15 cellular contexts compared by ENCODE assay signal in genomic region chr3:71302604-71303003, GRCh38.
DNase-seq lines count a peak whose midpoint lies in the region; ATAC-seq, FAIRE-seq and TF ChIP-seq lines count a peak whose summit lies in the region.
"Had no signal": no experiment of that assay in that cellular context is flagged by ENCODE, and none has a peak within 500 bp of the region (broad histone marks: within the 10 kb centered on the region; RNA-seq: fewer than 3 reads in every experiment).

No MANE protein-coding gene starts in this region.

- peak overlapping the region; percentile 75 for H3K9ac ChIP-seq in Loucy (ENCODE audit: low read depth, low read length, poor library complexity, severe bottlenecking)
- H3K9ac ChIP-seq in GM12878 (ENCODE audit: control insufficient read depth, insufficient read depth, low read length): no peak overlapping the region
- H3K9ac ChIP-seq: BLaER1 treated with 17β-estradiol and CSF1 and Interleukin-3, amounts not matched to agents 10 nM and 100 nM had no signal

- H3K9me3 Mint-ChIP-seq in CD4-positive, alpha-beta memory T cell: no peaks in the 10 kb centered on the region
- H3K9me3 Mint-ChIP-seq in natural killer cell treated with Interleukin-12 subunit alpha and Interleukin-12 subunit beta and Interleukin-15 and Interleukin-18, amount 100 ng/mL, for 72 hours: no peaks in the 10 kb centered on the region

- CTCF ChIA-PET in CD4-positive, alpha-beta memory T cell (lab: Charles Lee; ENCODE audit: partially characterized antibody): interaction anchor here (0.6 to 1.4 kb wide), 2 partner anchors 26 to 752 kb away, joined by 3 read pairs; no protein-coding TSS in a partner anchor
- CTCF ChIA-PET in GM12878 (lab: Yijun Ruan, JAX): interaction anchor here (0.6 kb wide), 1 partner anchor 29 kb away, joined by 3 read pairs; no protein-coding TSS in a partner anchor

- no peaks in the 10 kb centered on the region for H3K9me3 ChIP-seq in CD4-positive, alpha-beta memory T cell (ENCODE audit: control insufficient read depth in 1 of 2, low read length in 2 of 2)
- H3K9me3 ChIP-seq in Loucy (ENCODE audit: insufficient read depth, low read depth, low read length) (no peaks in the 10 kb centered on the region), GM12878 (replicated peaks; ENCODE audit: control insufficient read depth, insufficient read depth, low read length) (no peaks in the 10 kb centered on the region)
- H3K9me3 ChIP-seq: BLaER1 treated with 17β-estradiol and CSF1 and Interleukin-3, amounts not matched to agents 10 nM and 100 nM; pancreas had no signal

- H3F3A ChIP-seq in Loucy (ENCODE audit: low read depth): no peaks in the 10 kb centered on the region

- H3K4me3 Mint-ChIP-seq in CD4-positive, alpha-beta memory T cell: peak overlapping the region in 7 of 8 donors; percentile 62 to 90 (median 69)
- H3K4me3 Mint-ChIP-seq in natural killer cell treated with Interleukin-12 subunit alpha and Interleukin-12 subunit beta and Interleukin-15 and Interleukin-18, amount 100 ng/mL, for 72 hours: peak overlapping the region; percentile 40

- no peaks in the 10 kb centered on the region for H3K36me3 ChIP-seq in CD4-positive, alpha-beta memory T cell (ENCODE audit: insufficient read depth, low read length)
- H3K36me3 ChIP-seq in Loucy (ENCODE audit: insufficient read depth, low read length) (no peaks in the 10 kb centered on the region), GM12878 (ENCODE audit: control insufficient read depth in 2 of 2, insufficient read depth in 2 of 2, low read length in 1 of 2) (no peaks in the 10 kb centered on the region)
- H3K36me3 ChIP-seq: BLaER1 treated with 17β-estradiol and CSF1 and Interleukin-3, amounts not matched to agents 10 nM and 100 nM; pancreas had no signal

- H3K4me1 ChIP-seq in CD4-positive, alpha-beta memory T cell (ENCODE audit: insufficient read depth, low read length): peaks cover 59% of the 10 kb centered on the region
- H3K4me1 ChIP-seq in Loucy (ENCODE audit: insufficient read depth, low read length, poor library complexity, severe bottlenecking): peaks cover 62% of the 10 kb centered on the region
- no peaks in the 10 kb centered on the region for H3K4me1 ChIP-seq in GM12878 (ENCODE audit: control insufficient read depth, insufficient read depth, low read length)
- H3K4me1 ChIP-seq: BLaER1 treated with 17β-estradiol and CSF1 and Interleukin-3, amounts not matched to agents 10 nM and 100 nM had no signal

- FAIRE-seq in GM12878 (lab: Jason Lieb, UNC): peak; percentile 41
- FAIRE-seq: endothelial cell of umbilical vein, islet of Langerhans, pancreas had no signal

- TF ChIP-seq EP300 in GM12878 (IDR thresholded peaks at IDR 0.05; ENCODE audit: borderline replicate concordance in 1 of 2, control insufficient read depth in 1 of 2, low read depth in 2 of 2, low read length in 2 of 2): no peak

- peaks cover 13 to 20% of the 10 kb centered on the region in 2 donors for H3K36me3 Mint-ChIP-seq in CD4-positive, alpha-beta memory T cell
- H3K36me3 Mint-ChIP-seq in natural killer cell treated with Interleukin-12 subunit alpha and Interleukin-12 subunit beta and Interleukin-15 and Interleukin-18, amount 100 ng/mL, for 72 hours: no peaks in the 10 kb centered on the region

- no peaks in the 10 kb centered on the region for H3K27me3 ChIP-seq in CD4-positive, alpha-beta memory T cell (ENCODE audit: insufficient read depth, low read length)
- H3K27me3 ChIP-seq in Loucy (ENCODE audit: insufficient read depth, low read length, poor library complexity, severe bottlenecking) (no peaks in the 10 kb centered on the region), GM12878 (replicated peaks in 1 of 2; ENCODE audit: control insufficient read depth in 2 of 2, insufficient read depth in 2 of 2, low read length in 1 of 2) (peaks cover 3 to 10% of the 10 kb centered on the region in 2 experiments; a peak in 3 of 4 replicates)
- H3K27me3 ChIP-seq: pancreas had no signal

- TF ChIP-seq POLR2A in GM12878 (IDR thresholded peaks at IDR 0.05; ENCODE audit: low read depth, low read length): no peak

- 64% methylated on average over 2 of the region's 2 CpGs for WGBS in GM12878 (ENCODE audit: insufficient coverage, insufficient replicate concordance, low lambda C conversion rate, missing lambda C conversion rate)

- H3K4me1 Mint-ChIP-seq in CD4-positive, alpha-beta memory T cell: peaks cover 44 to 79% (median 61%) of the 10 kb centered on the region in 4 donors
- peaks cover 33 to 58% of the 10 kb centered on the region in 2 donors for H3K4me1 Mint-ChIP-seq in natural killer cell treated with Interleukin-12 subunit alpha and Interleukin-12 subunit beta and Interleukin-15 and Interleukin-18, amount 100 ng/mL, for 72 hours (ENCODE audit: low read depth in 2 of 2)

- no peak for TF ChIP-seq CTCF in Loucy (conservative IDR thresholded peaks at IDR 0.05; ENCODE audit: low read length)
- no peak for TF ChIP-seq CTCF in GM12878 (IDR thresholded peaks at IDR 0.05 in 2 of 3, conservative IDR thresholded peaks at IDR 0.05 in 1 of 3; ENCODE audit: control insufficient read depth in 2 of 3, extremely low read depth in 1 of 3, insufficient read depth in 1 of 3, low read depth in 3 of 3, low read length in 3 of 3)

- intact Hi-C loops in CD4-positive, alpha-beta memory T cell (cut with micrococcal nuclease): loop anchor here (5.0 kb wide), 1 partner anchor 210 kb away; no protein-coding TSS in a partner anchor
- intact Hi-C loops in GM12878 (cut with micrococcal nuclease; ENCODE audit: unreplicated experiment): no loop called here
- intact Hi-C loops in head of caudate nucleus (cut with DNase I): loop anchor here (10.0 kb wide), 1 partner anchor 238 kb away; no protein-coding TSS in a partner anchor

- POLR2A ChIA-PET in CD4-positive, alpha-beta memory T cell (lab: Charles Lee; ENCODE audit: partially characterized antibody): interaction anchor here (0.7 kb wide), 1 partner anchor 10 kb away, joined by 3 read pairs; no protein-coding TSS in a partner anchor
- POLR2A ChIA-PET in GM12878 (lab: Charles Lee): no interaction called here

- H3K27ac ChIP-seq in CD4-positive, alpha-beta memory T cell (ENCODE audit: low read depth, low read length): no peak overlapping the region
- H3K27ac ChIP-seq in GM12878 (ENCODE audit: control insufficient read depth, insufficient read depth): no peak overlapping the region
- H3K27ac ChIP-seq: BLaER1 treated with 17β-estradiol and CSF1 and Interleukin-3, amounts not matched to agents 10 nM and 100 nM; pancreas had no signal

- SMC1A ChIA-PET in GM12878 (lab: Charles Lee; ENCODE audit: uncharacterized antibody, unreplicated experiment): no interaction called here

- no peaks in the 10 kb centered on the region for H3K27me3 Mint-ChIP-seq in CD4-positive, alpha-beta memory T cell
- H3K27me3 Mint-ChIP-seq in natural killer cell treated with Interleukin-12 subunit alpha and Interleukin-12 subunit beta and Interleukin-15 and Interleukin-18, amount 100 ng/mL, for 72 hours: no peaks in the 10 kb centered on the region

- no peak for DNase-seq in CD4-positive, alpha-beta memory T cell
- DNase-seq in GM12878 (ENCODE audit: low read depth, low spot score): no peak
- no peak for DNase-seq in natural killer cell treated with Interleukin-12 subunit alpha and Interleukin-12 subunit beta and Interleukin-15 and Interleukin-18, amount 100 ng/mL, for 72 hours (ENCODE audit: low spot score)
- DNase-seq in head of caudate nucleus: no peak
- DNase-seq: central memory CD4-positive, alpha-beta T cell; EL; HCEC 1CT; NCI-H774; pancreas had no signal

- BruUV-seq in GM12878 (replicated peaks; lab: Mats Ljungman, UMichigan): no TSS peak

- in situ Hi-C loops in GM12878 (cut with MboI): no loop called here

- no peaks in the 10 kb centered on the region for H3K9me2 ChIP-seq in Loucy (replicated peaks; ENCODE audit: low read depth, low read length)

- H3K27ac Mint-ChIP-seq in CD4-positive, alpha-beta memory T cell: peak overlapping the region in 6 of 7 donors; percentile 44 to 81 (median 76)
- H3K27ac Mint-ChIP-seq in natural killer cell treated with Interleukin-12 subunit alpha and Interleukin-12 subunit beta and Interleukin-15 and Interleukin-18, amount 100 ng/mL, for 72 hours: peak overlapping the region; percentile 22 to 85

- no peak overlapping the region for H3K4me3 ChIP-seq in CD4-positive, alpha-beta memory T cell (ENCODE audit: low read length in 2 of 2)
- H3K4me3 ChIP-seq in Loucy (ENCODE audit: low read length, poor library complexity, severe bottlenecking): peak overlapping the region; percentile 73
- H3K4me3 ChIP-seq in GM12878: no peak overlapping the region
- H3K4me3 ChIP-seq: BLaER1 treated with 17β-estradiol and CSF1 and Interleukin-3, amounts not matched to agents 10 nM and 100 nM; pancreas had no signal

- ATAC-seq in GM12878: no peak
- ATAC-seq in natural killer cell treated with Interleukin-12 subunit alpha and Interleukin-12 subunit beta and Interleukin-15 and Interleukin-18, amount 100 ng/mL, for 72 hours: no peak
- ATAC-seq in HG02798 (IDR thresholded peaks at IDR 0.05; ENCODE audit: poor library complexity, unreplicated experiment): no peak
- ATAC-seq in HG02973 (IDR thresholded peaks at IDR 0.05; ENCODE audit: unreplicated experiment): no peak
- ATAC-seq: pancreas had no signal

- H3K4me2 ChIP-seq in Loucy (ENCODE audit: low read depth, low read length, poor library complexity, severe bottlenecking) (peak overlapping the region; percentile 85), GM12878 (ENCODE audit: control insufficient read depth, insufficient read depth) (no peak overlapping the region)
- H3K4me2 ChIP-seq: BLaER1 treated with 17β-estradiol and CSF1 and Interleukin-3, amounts not matched to agents 10 nM and 100 nM had no signal

- H2AFZ ChIP-seq in Loucy (ENCODE audit: low read length): no peak overlapping the region
- no peak overlapping the region for H2AFZ ChIP-seq in GM12878 (ENCODE audit: control insufficient read depth, low read depth, low read length)

- peaks cover 4% of the 10 kb centered on the region for H4K20me1 ChIP-seq in Loucy (ENCODE audit: insufficient read depth, low read length, poor library complexity, severe bottlenecking)
- no peaks in the 10 kb centered on the region for H4K20me1 ChIP-seq in GM12878 (ENCODE audit: control insufficient read depth, insufficient read depth)

- TF ChIP-seq RAD21 in GM12878 (IDR thresholded peaks at IDR 0.05; ENCODE audit: insufficient read depth, low read depth, low read length): no peak

- H3K79me2 ChIP-seq in Loucy (ENCODE audit: insufficient read depth, low read length) (peaks cover 78% of the 10 kb centered on the region), GM12878 (ENCODE audit: control insufficient read depth, insufficient read depth, low read length) (no peaks in the 10 kb centered on the region)

- RAD21 ChIA-PET in GM12878 (lab: Charles Lee; ENCODE audit: unreplicated experiment): no interaction called here

TF ChIP-seq in GM12878, 131 proteins besides CTCF, POLR2A, EP300 and RAD21 (continues in another document):
- no peak for TF ChIP-seq CREB1 (IDR thresholded peaks at IDR 0.05; ENCODE audit: low read depth)
